In the genomic region with DNA sequence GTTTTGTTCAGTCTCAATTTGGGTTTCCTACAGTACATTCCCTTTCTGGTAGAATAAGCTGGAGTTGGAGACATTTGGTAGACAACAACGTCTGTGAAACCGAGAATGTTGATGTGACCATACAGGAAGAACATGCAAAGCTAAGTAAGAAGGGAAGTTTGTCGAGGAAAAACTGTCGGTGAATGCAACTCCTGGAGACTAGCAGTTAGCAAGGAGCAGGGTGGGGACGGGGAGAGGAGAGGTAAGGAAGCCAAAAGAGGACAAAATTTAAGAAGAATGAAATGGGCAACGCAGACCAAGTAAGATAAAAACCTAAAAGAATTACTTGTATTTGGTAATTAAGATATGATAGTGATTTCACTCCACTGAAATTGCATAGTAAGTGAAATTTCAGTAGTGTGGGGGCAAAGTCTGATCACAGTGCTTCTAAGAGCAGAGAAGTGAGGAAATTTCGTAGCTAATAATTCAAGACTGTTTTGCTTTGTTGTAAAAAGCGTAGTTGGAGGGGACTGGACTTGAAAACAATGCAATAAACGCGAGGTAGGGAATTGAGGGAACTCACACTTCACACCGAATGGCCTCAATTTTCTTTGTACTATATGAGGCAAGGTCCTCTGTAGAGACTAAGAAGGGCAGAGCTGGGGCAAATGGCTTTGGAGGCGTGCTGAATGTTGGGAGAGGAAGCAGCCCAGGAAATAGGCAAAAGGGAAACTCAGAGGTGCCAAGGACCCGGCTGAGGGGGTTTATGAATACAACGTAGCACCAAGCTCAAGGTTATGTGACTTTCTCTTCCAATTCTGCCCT, we compare ENCODE assay signal across 8 cellular contexts. TPM values are rescaled to one million over a fixed set of nuclear protein-coding genes. Genes with fewer than 3 reads are reported as not detected.
DNase-seq lines count a peak whose midpoint lies in the region; ATAC-seq and TF ChIP-seq lines count a peak whose summit lies in the region.

No MANE protein-coding gene starts in this region.

- ATAC-seq in activated B cell treated with CpG ODN at 0.5 μM for 24 hours (ENCODE audit: low read depth), result no peak
- ATAC-seq in omental fat pad (ENCODE audit: low FRiP score), result no peak
- no peak for ATAC-seq in GM21619 (IDR thresholded peaks at IDR 0.05; ENCODE audit: unreplicated experiment)

- no peak overlapping the region for H3K27ac Mint-ChIP-seq in activated B cell treated with CpG ODN at 0.5 μM for 24 hours

- DNase-seq in DMS53 treated with DMSO at 0.1 percent for 48 hours (lab: John Stamatoyannopoulos, UW; ENCODE audit: unreplicated experiment) (peak; percentile 46), activated B cell treated with CpG ODN at 0.5 μM for 24 hours (no peak), hepatocyte (ENCODE audit: low spot score) (no peak), omental fat pad (ENCODE audit: low spot score) (no peak), PC-9 (no peak), NCI-H2081 (lab: John Stamatoyannopoulos, UW) (no peak)

- H3K9ac ChIP-seq in rectal smooth muscle tissue (ENCODE audit: low read length), result peak overlapping the region; percentile 12

- intact Hi-C loops in activated B cell treated with CpG ODN at 0.5 μM for 24 hours (cut with micrococcal nuclease) (no loop called here), PC-9 (cut with micrococcal nuclease; ENCODE audit: unreplicated experiment) (no loop called here)

- H3K4me2 ChIP-seq in hepatocyte (peak overlapping the region; percentile 94), PC-9 (no peak overlapping the region)

- H3K36me3 ChIP-seq in hepatocyte (replicated peaks; ENCODE audit: insufficient read depth, low read depth) (no peaks in the 10 kb centered on the region), rectal smooth muscle tissue (ENCODE audit: control insufficient read depth, insufficient read depth, low read length) (no peaks in the 10 kb centered on the region), PC-9 (ENCODE audit: low read depth) (no peaks in the 10 kb centered on the region)

- peak overlapping the region; percentile 73 for H3K4me3 Mint-ChIP-seq in activated B cell treated with CpG ODN at 0.5 μM for 24 hours

- H3K79me2 ChIP-seq in hepatocyte (peaks cover 15% of the 10 kb centered on the region), PC-9 (ENCODE audit: low read depth) (no peaks in the 10 kb centered on the region)

- CTCF ChIA-PET in activated B cell treated with CpG ODN at 0.5 μM for 24 hours (lab: Charles Lee) (no interaction called here), PC-9 (lab: Charles Lee) (no interaction called here)

- H3K9me2 ChIP-seq in hepatocyte (replicated peaks; ENCODE audit: insufficient read depth) (no peaks in the 10 kb centered on the region), PC-9 (ENCODE audit: insufficient read depth) (no peaks in the 10 kb centered on the region)

- H3K4me1 Mint-ChIP-seq in activated B cell treated with CpG ODN at 0.5 μM for 24 hours, result peaks cover 22% of the 10 kb centered on the region

- TF ChIP-seq CTCF in activated B cell treated with CpG ODN at 0.5 μM for 24 hours (IDR thresholded peaks at IDR 0.05) (no peak), hepatocyte (IDR thresholded peaks at IDR 0.05; ENCODE audit: poor library complexity) (no peak), omental fat pad (IDR thresholded peaks at IDR 0.05) (no peak), PC-9 (conservative IDR thresholded peaks at IDR 0.05) (no peak)

- peaks cover 10% of the 10 kb centered on the region for H3K4me1 ChIP-seq in hepatocyte (ENCODE audit: insufficient read depth)
- H3K4me1 ChIP-seq in rectal smooth muscle tissue (ENCODE audit: control insufficient read depth, insufficient read depth, low read length), result no peaks in the 10 kb centered on the region
- H3K4me1 ChIP-seq in PC-9 (replicated peaks; ENCODE audit: insufficient read depth), result no peaks in the 10 kb centered on the region

- H3K27me3 Mint-ChIP-seq in activated B cell treated with CpG ODN at 0.5 μM for 24 hours, result peaks cover 39% of the 10 kb centered on the region

- H3K27me3 ChIP-seq in hepatocyte (peaks cover 25% of the 10 kb centered on the region), rectal smooth muscle tissue (ENCODE audit: control insufficient read depth, insufficient read depth, low read length) (no peaks in the 10 kb centered on the region), PC-9 (ENCODE audit: insufficient read depth, low read depth) (no peaks in the 10 kb centered on the region)

- H3K4me3 ChIP-seq in hepatocyte (peak overlapping the region; percentile 78), rectal smooth muscle tissue (ENCODE audit: low read length) (peak overlapping the region; percentile 70), PC-9 (no peak overlapping the region)

- H3F3A ChIP-seq in PC-9 (ENCODE audit: insufficient read depth, low read depth), result no peaks in the 10 kb centered on the region

- POLR2A ChIA-PET in activated B cell treated with CpG ODN at 0.5 μM for 24 hours (lab: Charles Lee), result interaction anchor here (0.6 to 1.1 kb wide), 2 partner anchors 40 to 266 kb away, joined by 3 to 4 read pairs; partner anchors contain the start of genes DNAJB4 and MIGA1
- POLR2A ChIA-PET in PC-9 (lab: Charles Lee; ENCODE audit: unreplicated experiment), result no interaction called here

- no peaks in the 10 kb centered on the region for H3K9me3 Mint-ChIP-seq in activated B cell treated with CpG ODN at 0.5 μM for 24 hours

- no TSS peak for BruUV-seq in PC-9 (replicated peaks; lab: Mats Ljungman, UMichigan)

- H2AFZ ChIP-seq in hepatocyte (peak overlapping the region; percentile 93), PC-9 (no peak overlapping the region)

- peak overlapping the region; percentile 88 for H3K27ac ChIP-seq in hepatocyte
- H3K27ac ChIP-seq in rectal smooth muscle tissue (ENCODE audit: low read depth, low read length), result no peak overlapping the region
- no peak overlapping the region for H3K27ac ChIP-seq in PC-9

- H4K20me1 ChIP-seq in hepatocyte (ENCODE audit: insufficient read depth, poor library complexity, severe bottlenecking), result peaks cover 5% of the 10 kb centered on the region
- H4K20me1 ChIP-seq in PC-9 (ENCODE audit: insufficient read depth), result no peaks in the 10 kb centered on the region

- WGBS in hepatocyte (ENCODE audit: low lambda C conversion rate, missing lambda C conversion rate), result 72% methylated on average over 14 of the region's 14 CpGs

- no peaks in the 10 kb centered on the region for H3K36me3 Mint-ChIP-seq in activated B cell treated with CpG ODN at 0.5 μM for 24 hours (ENCODE audit: low read depth)

- H3K9me3 ChIP-seq in hepatocyte (ENCODE audit: low read depth) (no peaks in the 10 kb centered on the region), PC-9 (ENCODE audit: insufficient read depth, low read depth) (no peaks in the 10 kb centered on the region)

RNA-seq across cellular contexts. Expression of gene GIPC2, which starts 0.8 kb away (rescaled TPM):
- total RNA-seq in activated B cell treated with CpG ODN at 0.5 μM for 24 hours, result not detected in 2 replicates
- 24.0 TPM in 2 replicates for total RNA-seq in hepatocyte
- polyA plus RNA-seq in hepatocyte, result 8.4 and 16.9 TPM in 2 replicates
- total RNA-seq in omental fat pad, result 10 to 100 TPM in 1 of 4 donors, 1 to 10 TPM in 3; 1.4 to 15.9 (median 3.1) TPM
- 0.20 and 0.30 TPM in 2 replicates for total RNA-seq in PC-9 (2021)

RNA-seq across cellular contexts. Expression of gene DNAJB4, which starts 40.3 kb away (rescaled TPM):
- total RNA-seq in activated B cell treated with CpG ODN at 0.5 μM for 24 hours (9.9 and 11.9 TPM in 2 replicates), hepatocyte (36.5 and 48.0 TPM in 2 replicates), omental fat pad (10 to 100 TPM; 32.1 to 50.4 (median 41.0) TPM), PC-9 (2021) (35.6 and 45.5 TPM in 2 replicates)
- 22.7 and 29.5 TPM in 2 replicates for polyA plus RNA-seq in hepatocyte
